12 cellular contexts compared by ENCODE assay signal in the genomic region with DNA sequence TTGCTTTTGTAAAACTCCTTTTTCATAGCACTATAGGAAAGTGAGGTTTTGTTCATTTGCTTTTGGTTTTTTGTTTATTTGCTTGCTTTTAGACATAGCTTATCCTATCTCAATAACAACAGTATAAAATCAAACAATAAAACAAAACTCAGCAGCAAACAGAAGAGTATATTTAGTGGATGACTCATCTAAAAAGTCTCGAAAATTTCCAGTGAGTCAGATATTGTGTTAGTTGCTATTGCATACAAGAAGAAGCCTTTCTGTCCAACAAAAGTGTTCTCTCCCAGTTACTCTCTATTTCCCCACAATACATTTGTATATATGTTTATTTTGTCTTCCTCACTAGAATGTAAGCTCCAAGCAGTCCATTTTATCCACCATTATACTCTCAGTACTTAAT. TPM values are rescaled to one million over a fixed set of nuclear protein-coding genes. Genes with fewer than 3 reads are reported as not detected.
DNase-seq lines count a peak whose midpoint lies in the region; ATAC-seq and TF ChIP-seq lines count a peak whose summit lies in the region.
"Had no signal": no experiment of that assay in that cellular context is flagged by ENCODE, and none has a peak within 500 bp of the region (broad histone marks: within the 10 kb centered on the region; RNA-seq: fewer than 3 reads in every experiment).

No MANE protein-coding gene starts in this region.

- no peaks in the 10 kb centered on the region for H3K4me1 ChIP-seq in A673 (ENCODE audit: insufficient read depth, low read length, poor library complexity, severe bottlenecking)
- peaks cover 10% of the 10 kb centered on the region for H3K4me1 ChIP-seq in RWPE2 (ENCODE audit: insufficient read depth, poor library complexity, severe bottlenecking)
- no peaks in the 10 kb centered on the region for H3K4me1 ChIP-seq in neural progenitor cell
- H3K4me1 ChIP-seq: colonic mucosa had no signal

- no peaks in the 10 kb centered on the region for H3K79me2 ChIP-seq in neural progenitor cell (ENCODE audit: low read depth)

- no TSS peak for BruUV-seq in A673 (replicated peaks; lab: Mats Ljungman, UMichigan)

- peaks cover 34% of the 10 kb centered on the region for H3K9me3 Mint-ChIP-seq in neural progenitor cell

- H3K27ac ChIP-seq in A673 (ENCODE audit: low read depth, low read length, poor library complexity, severe bottlenecking): no peak overlapping the region
- H3K27ac ChIP-seq in RWPE2 (ENCODE audit: poor library complexity, severe bottlenecking): no peak overlapping the region
- H3K27ac ChIP-seq in neural progenitor cell: no peak overlapping the region
- H3K27ac ChIP-seq: colonic mucosa, neutrophil had no signal

- no peaks in the 10 kb centered on the region for H3K4me1 Mint-ChIP-seq in neural progenitor cell
- H3K4me1 Mint-ChIP-seq: CD14-positive monocyte had no signal

- intact Hi-C loops in A673 (cut with micrococcal nuclease; ENCODE audit: unreplicated experiment): no loop called here

- peaks cover 15% of the 10 kb centered on the region for H3K36me3 Mint-ChIP-seq in neural progenitor cell

- H3K27me3 ChIP-seq in A673 (replicated peaks; ENCODE audit: insufficient read depth, low read depth, low read length, poor library complexity) (no peaks in the 10 kb centered on the region), RWPE2 (ENCODE audit: insufficient read depth, poor library complexity, severe bottlenecking) (no peaks in the 10 kb centered on the region), neural progenitor cell (no peaks in the 10 kb centered on the region)
- H3K27me3 ChIP-seq: colonic mucosa, neutrophil had no signal

- no peaks in the 10 kb centered on the region for H3K36me3 ChIP-seq in A673 (ENCODE audit: insufficient read depth, low read length, poor library complexity, severe bottlenecking)
- H3K36me3 ChIP-seq in RWPE2 (ENCODE audit: low read depth): no peaks in the 10 kb centered on the region
- H3K36me3 ChIP-seq in neural progenitor cell: no peaks in the 10 kb centered on the region
- H3K36me3 ChIP-seq: colonic mucosa, neutrophil had no signal

- H3K4me3 Mint-ChIP-seq in neural progenitor cell: no peak overlapping the region
- H3K4me3 Mint-ChIP-seq: CD14-positive monocyte had no signal

- no peak overlapping the region for H3K27ac Mint-ChIP-seq in neural progenitor cell
- H3K27ac Mint-ChIP-seq: CD14-positive monocyte had no signal

- H2AFZ ChIP-seq in neural progenitor cell (replicated peaks): no peak overlapping the region

- H3K9me3 ChIP-seq in A673 (ENCODE audit: low read depth, low read length, poor library complexity, severe bottlenecking) (peaks cover 8% of the 10 kb centered on the region), RWPE2 (ENCODE audit: severe bottlenecking) (no peaks in the 10 kb centered on the region), neural progenitor cell (ENCODE audit: low read depth) (no peaks in the 10 kb centered on the region)
- H3K9me3 ChIP-seq: colonic mucosa had no signal

- H3K9ac ChIP-seq in neural progenitor cell: no peak overlapping the region

- CTCF ChIA-PET in A673 (lab: Charles Lee): no interaction called here

- H3K27me3 Mint-ChIP-seq in neural progenitor cell (ENCODE audit: insufficient read depth, low read depth): peaks cover 5% of the 10 kb centered on the region

- no peak overlapping the region for H3K4me2 ChIP-seq in neural progenitor cell

- ATAC-seq in GM18520 (IDR thresholded peaks at IDR 0.05; ENCODE audit: unreplicated experiment) (peak; percentile 86), RWPE2 (ENCODE audit: low read depth) (peak; percentile 85), HG03521 (IDR thresholded peaks at IDR 0.05; ENCODE audit: unreplicated experiment) (no peak), HG03095 (IDR thresholded peaks at IDR 0.05; ENCODE audit: unreplicated experiment) (no peak), GM18909 (IDR thresholded peaks at IDR 0.05; ENCODE audit: poor library complexity, unreplicated experiment) (no peak)

- TF ChIP-seq CTCF in A673 (conservative IDR thresholded peaks at IDR 0.05; ENCODE audit: low read depth, low read length) (no peak), RWPE2 (IDR thresholded peaks at IDR 0.05; ENCODE audit: poor library complexity, severe bottlenecking) (no peak), neural progenitor cell (IDR thresholded peaks at IDR 0.05) (no peak)

- H3F3A ChIP-seq in neural progenitor cell (ENCODE audit: low read depth): no peaks in the 10 kb centered on the region

- DNase-seq in A673 (ENCODE audit: low spot score): peak; percentile 9
- DNase-seq in RWPE2 (ENCODE audit: low spot score): no peak
- peak; percentile 60 for DNase-seq in fibroblast of the conjunctiva (ENCODE audit: low read depth)
- no peak for DNase-seq in neural progenitor cell (ENCODE audit: low spot score)
- DNase-seq: colonic mucosa, NCI-H524 had no signal

- POLR2A ChIA-PET in A673 (lab: Charles Lee; ENCODE audit: low non-redundant PET): no interaction called here

- H4K20me1 ChIP-seq in neural progenitor cell (ENCODE audit: low read depth): no peaks in the 10 kb centered on the region

- H3K4me3 ChIP-seq in A673 (ENCODE audit: low read depth, low read length, poor library complexity, severe bottlenecking): no peak overlapping the region
- H3K4me3 ChIP-seq in RWPE2 (ENCODE audit: severe bottlenecking): no peak overlapping the region
- no peak overlapping the region for H3K4me3 ChIP-seq in neural progenitor cell
- H3K4me3 ChIP-seq: colonic mucosa had no signal

RNA-seq across cellular contexts. Expression of a gene that starts 36.0 kb away (rescaled TPM):
- total RNA-seq in A673 (2021): 0.45 and 0.50 TPM in 2 replicates
- 0.22 TPM in 1 of 2 replicates, not detected in the other for total RNA-seq in neural progenitor cell (ENCODE audit: low replicate concordance)

Comparison
In these comparisons a context has a peak if more than half of its experiments do, and no peak if none do; other contexts are left out.
1. DNase-seq: peak in A673 (single experiment) and fibroblast of the conjunctiva (single experiment); none in RWPE2 (single experiment) and neural progenitor cell (single experiment).
2. ATAC-seq: peak in GM18520 (single experiment) and RWPE2 (single experiment); none in HG03521 (single experiment), HG03095 (single experiment) and GM18909 (single experiment).